Comparison of ENCODE assay signal across 8 cellular contexts in the genomic region with DNA sequence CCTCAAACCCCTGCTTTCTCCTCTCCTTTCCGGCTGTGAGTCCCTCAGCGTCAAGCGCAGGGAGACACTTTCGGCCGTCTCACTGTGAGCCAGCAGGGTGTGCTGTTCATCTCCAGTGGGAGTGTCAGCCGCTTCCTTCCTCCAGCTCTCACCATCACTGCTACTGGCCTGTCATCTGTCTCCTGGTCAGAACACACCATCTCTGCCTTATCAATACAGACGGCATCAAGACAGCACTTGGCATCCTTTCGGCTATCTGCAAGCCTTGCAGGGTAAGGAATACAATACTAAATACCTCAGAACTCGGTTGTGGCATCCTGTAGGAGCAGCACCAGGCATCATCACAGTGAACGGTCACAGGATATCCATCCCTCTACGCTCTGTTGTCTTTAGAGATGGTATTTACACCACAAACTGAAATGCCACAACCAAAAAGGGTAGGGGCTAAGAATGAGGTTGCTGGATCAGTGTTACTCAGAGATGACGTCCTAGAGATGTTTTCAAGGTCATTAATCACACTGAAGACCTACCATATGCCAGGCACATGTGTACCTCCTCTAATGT. TPM values are rescaled to one million over a fixed set of nuclear protein-coding genes. Genes with fewer than 3 reads are reported as not detected.
DNase-seq lines count a peak whose midpoint lies in the region; ATAC-seq and TF ChIP-seq lines count a peak whose summit lies in the region.

No MANE protein-coding gene starts in this region.

- intact Hi-C loops in Panc1 (cut with micrococcal nuclease; ENCODE audit: unreplicated experiment) = no loop called here
- intact Hi-C loops in naive thymus-derived CD4-positive, alpha-beta T cell (cut with micrococcal nuclease) = no loop called here

- TF ChIP-seq CTCF in Panc1 (IDR thresholded peaks at IDR 0.05) (peak; percentile 67; the same call in 1 of the 2 replicates), RWPE1 (conservative IDR thresholded peaks at IDR 0.05; ENCODE audit: low read depth) (no peak)

- no peak overlapping the region for H3K27ac ChIP-seq in Panc1 (ENCODE audit: low read length)
- peak overlapping the region; percentile 22 for H3K27ac ChIP-seq in epithelial cell of prostate
- H3K27ac ChIP-seq in naive thymus-derived CD4-positive, alpha-beta T cell (ENCODE audit: low read depth, low read length) = no peak overlapping the region
- H3K27ac ChIP-seq in RWPE1 = no peak overlapping the region

- CTCF ChIA-PET in Panc1 (lab: Charles Lee) = interaction anchor here (0.5 to 0.6 kb wide), 2 partner anchors 20 to 151 kb away, joined by 4 to 5 read pairs; no protein-coding TSS in a partner anchor
- CTCF ChIA-PET in naive thymus-derived CD4-positive, alpha-beta T cell (lab: Charles Lee) = interaction anchor here (0.6 kb wide), 1 partner anchor 21 kb away, joined by 3 read pairs; no protein-coding TSS in a partner anchor
- CTCF ChIA-PET in RWPE1 (lab: Yijun Ruan, JAX) = interaction anchor here (0.6 to 0.7 kb wide), 2 partner anchors 20 to 67 kb away, joined by 3 read pairs; no protein-coding TSS in a partner anchor

- peak overlapping the region in 1 of 9 donors; percentile 26 for H3K27ac Mint-ChIP-seq in naive thymus-derived CD4-positive, alpha-beta T cell

- peak; percentile 4 for DNase-seq in stimulated activated CD4-positive, alpha-beta T cell treated with anti-CD3 and anti-CD28 coated beads, Interleukin-4, amount 100 ng/mL, for 48 hours (ENCODE audit: low read depth in 2 of 2)
- no peak for DNase-seq in stimulated activated CD4-positive, alpha-beta T cell treated with anti-CD3 and anti-CD28 coated beads, Interleukin-2, amount 100 ng/mL, for 48 hours
- no peak for DNase-seq in Panc1 (ENCODE audit: low read depth, low spot score)
- DNase-seq in epithelial cell of prostate (ENCODE audit: low read depth, low spot score) = no peak
- DNase-seq in naive thymus-derived CD4-positive, alpha-beta T cell = no peak
- DNase-seq in HuH-7.5 (ENCODE audit: low spot score) = no peak
- DNase-seq in cerebellum (ENCODE audit: low spot score) = no peak
- DNase-seq in RWPE1 (ENCODE audit: low spot score) = no peak

- POLR2A ChIA-PET in Panc1 (lab: Charles Lee) (no interaction called here), RWPE1 (lab: Yijun Ruan, JAX; ENCODE audit: low non-redundant PET) (interaction anchor here (0.6 kb wide), 1 partner anchor 31 kb away, joined by 12 read pairs; no protein-coding TSS in a partner anchor)
- POLR2A ChIA-PET in naive thymus-derived CD4-positive, alpha-beta T cell (lab: Charles Lee) = no interaction called here

- H3K36me3 Mint-ChIP-seq in naive thymus-derived CD4-positive, alpha-beta T cell = peaks cover 0 to 5% (median 4%) of the 10 kb centered on the region in 5 donors

- H3K4me1 ChIP-seq in Panc1 (ENCODE audit: control insufficient read depth, insufficient read depth, low read length) = no peaks in the 10 kb centered on the region
- no peaks in the 10 kb centered on the region for H3K4me1 ChIP-seq in naive thymus-derived CD4-positive, alpha-beta T cell (ENCODE audit: control insufficient read depth in 2 of 2, insufficient read depth in 2 of 2, low read length in 2 of 2)

- no peak overlapping the region for H3K4me3 Mint-ChIP-seq in naive thymus-derived CD4-positive, alpha-beta T cell

- H3K9me3 ChIP-seq in Panc1 (ENCODE audit: control insufficient read depth, insufficient read depth, low read depth, low read length) = no peaks in the 10 kb centered on the region
- no peaks in the 10 kb centered on the region for H3K9me3 ChIP-seq in naive thymus-derived CD4-positive, alpha-beta T cell (ENCODE audit: control insufficient read depth in 2 of 3, low read length in 3 of 3)

- ATAC-seq in Panc1 = peak; percentile 80
- peak; percentile 62 for ATAC-seq in naive thymus-derived CD4-positive, alpha-beta T cell

- H3K4me3 ChIP-seq in Panc1 (ENCODE audit: low read depth in 2 of 2, low read length in 2 of 2) = no peak overlapping the region
- H3K4me3 ChIP-seq in naive thymus-derived CD4-positive, alpha-beta T cell (ENCODE audit: low read length) = no peak overlapping the region

- no peaks in the 10 kb centered on the region for H3K27me3 ChIP-seq in Panc1 (ENCODE audit: control insufficient read depth, insufficient read depth, low read length)
- H3K27me3 ChIP-seq in naive thymus-derived CD4-positive, alpha-beta T cell (ENCODE audit: control insufficient read depth in 2 of 2, insufficient read depth in 2 of 2, low read length in 2 of 2) = no peaks in the 10 kb centered on the region

- H3K36me3 ChIP-seq in Panc1 (ENCODE audit: control insufficient read depth, insufficient read depth, low read length) = peaks cover 3% of the 10 kb centered on the region; the same call in 1 of the 2 replicates
- H3K36me3 ChIP-seq in naive thymus-derived CD4-positive, alpha-beta T cell (ENCODE audit: control insufficient read depth in 2 of 3, insufficient read depth in 3 of 3, low read length in 3 of 3) = peaks cover 0 to 11% (median 4%) of the 10 kb centered on the region in 3 experiments

- no peaks in the 10 kb centered on the region for H3K4me1 Mint-ChIP-seq in naive thymus-derived CD4-positive, alpha-beta T cell

- peaks cover 0 to 3% (median 0%) of the 10 kb centered on the region in 5 donors for H3K27me3 Mint-ChIP-seq in naive thymus-derived CD4-positive, alpha-beta T cell

- BruUV-seq in Panc1 (replicated peaks; lab: Mats Ljungman, UMichigan) = no TSS peak

- peaks cover 0 to 5% (median 0%) of the 10 kb centered on the region in 11 donors for H3K9me3 Mint-ChIP-seq in naive thymus-derived CD4-positive, alpha-beta T cell

- in situ Hi-C loops in Panc1 (cut with HindIII; ENCODE audit: low pct_unique_long_range_greater_than_20kb, low sequenced_read_pairs) = no loop called here

RNA-seq across cellular contexts. Expression of gene CMTM4, which starts 20.7 kb away (rescaled TPM):
- total RNA-seq in Panc1 (2021; ENCODE audit: unreplicated experiment) (51.9 TPM), cerebellum (39.0 TPM)
- 33.1 TPM for polyA plus RNA-seq in Panc1 (2012; ENCODE audit: insufficient read length)
- 1 to 10 TPM; 1.5 to 2.5 (median 1.8) TPM for total RNA-seq in naive thymus-derived CD4-positive, alpha-beta T cell
- under 1 TPM; 0.07 to 0.12 TPM for polyA plus RNA-seq in naive thymus-derived CD4-positive, alpha-beta T cell

RNA-seq across cellular contexts. Expression of gene DYNC1LI2, which starts 34.2 kb away (rescaled TPM):
- total RNA-seq in Panc1 (2021; ENCODE audit: unreplicated experiment) (103 TPM), cerebellum (145 TPM)
- polyA plus RNA-seq in Panc1 (2012; ENCODE audit: insufficient read length) = 64.9 TPM
- 10 to 100 TPM; 72.3 to 85.7 (median 80.9) TPM for total RNA-seq in naive thymus-derived CD4-positive, alpha-beta T cell
- 10 to 100 TPM; 23.2 to 25.5 TPM for polyA plus RNA-seq in naive thymus-derived CD4-positive, alpha-beta T cell

Comparison
In these comparisons a context has a peak if more than half of its experiments do, and no peak if none do; other contexts are left out.
1. DNase-seq: peak in stimulated activated CD4-positive, alpha-beta T cell treated with anti-CD3 and anti-CD28 coated beads, Interleukin-4, amount 100 ng/mL, for 48 hours (2 of 2); none in stimulated activated CD4-positive, alpha-beta T cell treated with anti-CD3 and anti-CD28 coated beads, Interleukin-2, amount 100 ng/mL, for 48 hours (0 of 2), Panc1 (single experiment), epithelial cell of prostate (single experiment), naive thymus-derived CD4-positive, alpha-beta T cell (0 of 9), HuH-7.5 (single experiment), cerebellum (single experiment) and RWPE1 (single experiment).
2. RNA of gene CMTM4, which starts 20.7 kb away (total RNA-seq): 51.9 TPM in Panc1 (single experiment) and 39.0 TPM in cerebellum (single experiment); 1.5 to 2.5 TPM in naive thymus-derived CD4-positive, alpha-beta T cell; every median in the first group is over 10 times any median in the second.